In genomic region chr9:133507246-133507965, GRCh38 we compare ENCODE assay signal across 1 cellular context.
TF ChIP-seq lines count a peak whose summit lies in the region.

No MANE protein-coding gene starts in this region.

TF ChIP-seq in HEK293, 187 proteins besides CTCF, POLR2A, EP300 and RAD21 (continued from another document):
- no peak for TF ChIP-seq ZBTB49 (tag by site-specific recombination; IDR thresholded peaks at IDR 0.05; ENCODE audit: low read depth)
